In genomic region chr2:63122921-63123320, GRCh38 we compare ENCODE assay signal across 17 cellular contexts.
"Had no signal": no experiment of that assay in that cellular context is flagged by ENCODE, and none has a peak within 500 bp of the region (broad histone marks: within the 10 kb centered on the region; RNA-seq: fewer than 3 reads in every experiment).

No MANE protein-coding gene starts in this region.

- DNase-seq: effector memory CD8-positive, alpha-beta T cell; heart left ventricle; hippocampal formation; kidney glomerular epithelial cell; nucleus accumbens; ovary; sigmoid colon; stimulated activated CD4-positive, alpha-beta T cell treated with anti-CD3 and anti-CD28 coated beads, Interleukin-12 subunit alpha, Interleukin-12 subunit beta, amount 100 ng/mL, for 4 hours; stimulated activated naive CD4-positive, alpha-beta T cell; upper lobe of left lung; uterus had no signal

- H3K4me3 ChIP-seq: heart left ventricle, neural progenitor cell, ovary, right atrium auricular region, sigmoid colon, skin epidermis, upper lobe of left lung, uterus had no signal

- FAIRE-seq: colon had no signal

- H2AFZ ChIP-seq: neural progenitor cell had no signal

- H3K27ac ChIP-seq: heart left ventricle, neural progenitor cell, ovary, right atrium auricular region, sigmoid colon, skin epidermis, upper lobe of left lung, uterus had no signal

- H3K9me3 ChIP-seq: right atrium auricular region, upper lobe of left lung, uterus had no signal

- H3K9ac ChIP-seq: neural progenitor cell had no signal

- ATAC-seq: effector memory CD8-positive, alpha-beta T cell; heart left ventricle; left lobe of liver; natural killer cell treated with Interleukin-12 subunit alpha and Interleukin-12 subunit beta and Interleukin-15 and Interleukin-18, amount 100 ng/mL, for 72 hours had no signal

- H3K36me3 ChIP-seq: neural progenitor cell, ovary, right atrium auricular region, sigmoid colon, uterus had no signal

- H3K27me3 ChIP-seq: heart left ventricle, neural progenitor cell, ovary, right atrium auricular region, sigmoid colon, upper lobe of left lung, uterus had no signal

- H3K4me2 ChIP-seq: neural progenitor cell had no signal

- H3K4me1 ChIP-seq: heart left ventricle, neural progenitor cell, right atrium auricular region, sigmoid colon, upper lobe of left lung, uterus had no signal
